In genomic region chr4:105197777-105198176, GRCh38 we compare ENCODE assay signal across 15 cellular contexts.
"Had no signal": no experiment of that assay in that cellular context is flagged by ENCODE, and none has a peak within 500 bp of the region (broad histone marks: within the 10 kb centered on the region; RNA-seq: fewer than 3 reads in every experiment).

No MANE protein-coding gene starts in this region.

- ATAC-seq: activated CD4-positive, CD25-positive, alpha-beta regulatory T cell treated with anti-CD3 and anti-CD28 coated beads, Interleukin-2, amount 50 U/mL, for 24 hours; natural killer cell treated with Interleukin-12 subunit alpha and Interleukin-12 subunit beta and Interleukin-15 and Interleukin-18, amount 100 ng/mL, for 72 hours; right cardiac atrium; stimulated activated naive CD8-positive, alpha-beta T cell treated with anti-CD3 and anti-CD28 coated beads, Interleukin-15, Interleukin-2, amounts not matched to agents 100 U/mL and 50 U/mL, for 24 hours had no signal

- DNase-seq: activated CD4-positive, alpha-beta T cell treated with anti-CD3 and anti-CD28 coated beads, Interleukin-2, amount 50 U/mL, for 1 hour; activated naive CD8-positive, alpha-beta T cell treated with anti-CD3 and anti-CD28 coated beads for 36 hours; cerebellar nuclear complex; erythroblast; hippocampal formation; occipital lobe; right cardiac atrium; stimulated activated CD4-positive, alpha-beta T cell treated with anti-CD3 and anti-CD28 coated beads, Interleukin-4, amount 100 ng/mL, for 4 hours; stimulated activated CD8-positive, alpha-beta memory T cell treated with anti-CD3 and anti-CD28 coated beads, Interleukin-4, amount 100 ng/mL, for 48 hours; stimulated activated naive CD8-positive, alpha-beta T cell treated with anti-CD3 and anti-CD28 coated beads, Interleukin-15, Interleukin-2, amounts not matched to agents 100 U/mL and 50 U/mL, for 24 hours; transverse colon had no signal

- H3K4me1 ChIP-seq: breast epithelium had no signal

- H3K4me3 ChIP-seq: breast epithelium, smooth muscle cell, transverse colon had no signal

- H3K9me3 ChIP-seq: breast epithelium, transverse colon had no signal

- H3K27me3 ChIP-seq: breast epithelium, transverse colon had no signal

- H3K27ac ChIP-seq: breast epithelium had no signal

- H3K36me3 ChIP-seq: breast epithelium, transverse colon had no signal
